ENCODE assay signal across 26 cellular contexts in genomic region chr4:19940861-19941260, GRCh38.
"Had no signal": no experiment of that assay in that cellular context is flagged by ENCODE, and none has a peak within 500 bp of the region (broad histone marks: within the 10 kb centered on the region; RNA-seq: fewer than 3 reads in every experiment).

No MANE protein-coding gene starts in this region.

- DNase-seq: naive thymus-derived CD4-positive, alpha-beta T cell; natural killer cell; nucleus accumbens; pancreas; retina; right cardiac atrium; right lobe of liver; sigmoid colon; small intestine; stimulated activated CD4-positive, alpha-beta T cell treated with anti-CD3 and anti-CD28 coated beads, Interleukin-15, amount 100 ng/mL, for 24 hours; stimulated activated CD4-positive, alpha-beta T cell treated with anti-CD3 and anti-CD28 coated beads, Interleukin-2, amount 100 ng/mL, for 24 hours; stimulated activated CD4-positive, alpha-beta T cell treated with anti-CD3 and anti-CD28 coated beads, Interleukin-2, amount 100 ng/mL, for 48 hours; stimulated activated CD4-positive, alpha-beta T cell treated with anti-CD3 and anti-CD28 coated beads, Interleukin-4, amount 100 ng/mL, for 4 hours; stimulated activated CD8-positive, alpha-beta memory T cell treated with anti-CD3 and anti-CD28 coated beads, Interleukin-4, amount 100 ng/mL, for 48 hours; stimulated activated naive CD4-positive, alpha-beta T cell; stimulated activated naive CD8-positive, alpha-beta T cell treated with anti-CD3 and anti-CD28 coated beads, Interleukin-15, amount 100 ng/mL, for 72 hours; stimulated activated naive CD8-positive, alpha-beta T cell treated with anti-CD3 and anti-CD28 coated beads, Interleukin-15, Interleukin-2, amounts not matched to agents 100 U/mL and 50 U/mL, for 24 hours; substantia nigra; testis; tibial artery; transverse colon; upper lobe of right lung; uterus had no signal

- FAIRE-seq: pancreas, small intestine had no signal

- H3K27me3 ChIP-seq: neutrophil, pancreas, right lobe of liver, sigmoid colon, suprapubic skin, testis, tibial artery, transverse colon, upper lobe of right lung, uterus had no signal

- H3K4me3 ChIP-seq: pancreas, prostate gland, right lobe of liver, sigmoid colon, suprapubic skin, testis, tibial artery, transverse colon, upper lobe of right lung, uterus had no signal

- H3K36me3 ChIP-seq: neutrophil, pancreas, prostate gland, right lobe of liver, sigmoid colon, suprapubic skin, tibial artery, transverse colon, upper lobe of right lung, uterus had no signal

- H3K27ac ChIP-seq: neutrophil, pancreas, prostate gland, right lobe of liver, sigmoid colon, suprapubic skin, testis, tibial artery, transverse colon, upper lobe of right lung, uterus had no signal

- H3K4me1 ChIP-seq: pancreas, prostate gland, right lobe of liver, testis, transverse colon, upper lobe of right lung, uterus had no signal

- H3K9me3 ChIP-seq: neutrophil, pancreas, prostate gland, right lobe of liver, sigmoid colon, suprapubic skin, testis, tibial artery, transverse colon, upper lobe of right lung, uterus had no signal
